Comparison of ENCODE assay signal across 24 cellular contexts in the genomic region with DNA sequence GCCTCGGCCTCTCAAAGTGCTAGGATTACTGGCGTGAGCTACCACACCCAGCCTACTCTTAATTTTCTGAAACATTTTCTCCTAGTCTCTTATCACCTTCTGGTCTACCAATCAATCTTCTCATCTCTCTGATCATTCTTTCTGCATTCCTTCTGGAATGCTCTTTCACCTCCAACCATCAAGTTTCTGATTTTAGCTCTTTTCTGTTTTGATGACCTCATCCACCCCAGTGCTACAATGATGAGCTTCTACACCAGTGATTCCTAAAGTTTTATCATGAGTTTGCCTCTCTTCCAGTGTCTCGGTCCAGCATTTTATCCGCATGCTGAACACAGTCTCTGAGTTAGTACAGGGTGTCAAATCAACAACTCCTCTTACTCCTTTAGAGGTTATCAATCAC. TPM values are rescaled to one million over a fixed set of nuclear protein-coding genes. Genes with fewer than 3 reads are reported as not detected.
DNase-seq lines count a peak whose midpoint lies in the region; ATAC-seq and TF ChIP-seq lines count a peak whose summit lies in the region.
"Had no signal": no experiment of that assay in that cellular context is flagged by ENCODE, and none has a peak within 500 bp of the region (broad histone marks: within the 10 kb centered on the region; RNA-seq: fewer than 3 reads in every experiment).

No MANE protein-coding gene starts in this region.

- no peaks in the 10 kb centered on the region for H3K9me3 Mint-ChIP-seq in activated naive CD4-positive, alpha-beta T cell treated with anti-CD3 and anti-CD28 coated beads, Interleukin-2, amount 50 U/mL, for 72 hours
- no peaks in the 10 kb centered on the region for H3K9me3 Mint-ChIP-seq in CD8-positive, alpha-beta memory T cell
- H3K9me3 Mint-ChIP-seq in progenitor cell of endocrine pancreas (ENCODE audit: low read depth): no peaks in the 10 kb centered on the region
- H3K9me3 Mint-ChIP-seq in activated T-helper 2 cell treated with anti-CD3 and anti-CD28 coated beads, Interferon-gamma antibody, Interleukin-2, Interleukin-4, amounts not matched to agents 10 μg/mL and 5 μg/mL and 100 μg/mL, durations not matched to agents 14 hours and 24 hours and 36 hours: no peaks in the 10 kb centered on the region
- H3K9me3 Mint-ChIP-seq: CD4-positive, CD25-positive, alpha-beta regulatory T cell had no signal

- H3K36me3 Mint-ChIP-seq in activated naive CD4-positive, alpha-beta T cell treated with anti-CD3 and anti-CD28 coated beads, Interleukin-2, amount 50 U/mL, for 72 hours: peaks cover 0 to 14% of the 10 kb centered on the region in 2 donors
- peaks cover 0 to 76% (median 16%) of the 10 kb centered on the region in 3 donors for H3K36me3 Mint-ChIP-seq in CD8-positive, alpha-beta memory T cell
- peaks cover 10% of the 10 kb centered on the region for H3K36me3 Mint-ChIP-seq in T-helper 17 cell (ENCODE audit: low read depth)
- peaks cover 30% of the 10 kb centered on the region for H3K36me3 Mint-ChIP-seq in progenitor cell of endocrine pancreas (ENCODE audit: insufficient read depth)
- peaks cover 44% of the 10 kb centered on the region for H3K36me3 Mint-ChIP-seq in activated T-helper 2 cell treated with anti-CD3 and anti-CD28 coated beads, Interferon-gamma antibody, Interleukin-2, Interleukin-4, amounts not matched to agents 10 μg/mL and 5 μg/mL and 100 μg/mL, durations not matched to agents 14 hours and 24 hours and 36 hours (ENCODE audit: low read depth)

- H3K27ac Mint-ChIP-seq in activated naive CD4-positive, alpha-beta T cell treated with anti-CD3 and anti-CD28 coated beads, Interleukin-2, amount 50 U/mL, for 72 hours: peak overlapping the region; percentile 1 to 31
- H3K27ac Mint-ChIP-seq in CD8-positive, alpha-beta memory T cell: peak overlapping the region in 5 of 8 donors; percentile 6 to 87 (median 32)
- H3K27ac Mint-ChIP-seq in T-helper 17 cell: peak overlapping the region; percentile 83
- peak overlapping the region; percentile 41 for H3K27ac Mint-ChIP-seq in progenitor cell of endocrine pancreas
- no peak overlapping the region for H3K27ac Mint-ChIP-seq in activated T-helper 2 cell treated with anti-CD3 and anti-CD28 coated beads, Interferon-gamma antibody, Interleukin-2, Interleukin-4, amounts not matched to agents 10 μg/mL and 5 μg/mL and 100 μg/mL, durations not matched to agents 14 hours and 24 hours and 36 hours

- no peak overlapping the region for H3K4me3 Mint-ChIP-seq in CD8-positive, alpha-beta memory T cell
- H3K4me3 Mint-ChIP-seq in T-helper 17 cell: no peak overlapping the region
- H3K4me3 Mint-ChIP-seq in progenitor cell of endocrine pancreas (ENCODE audit: low read depth): no peak overlapping the region
- H3K4me3 Mint-ChIP-seq in activated T-helper 2 cell treated with anti-CD3 and anti-CD28 coated beads, Interferon-gamma antibody, Interleukin-2, Interleukin-4, amounts not matched to agents 10 μg/mL and 5 μg/mL and 100 μg/mL, durations not matched to agents 14 hours and 24 hours and 36 hours (ENCODE audit: low read depth): no peak overlapping the region
- H3K4me3 Mint-ChIP-seq: CD4-positive, CD25-positive, alpha-beta regulatory T cell had no signal

- no peaks in the 10 kb centered on the region for H3K27me3 Mint-ChIP-seq in CD8-positive, alpha-beta memory T cell
- H3K27me3 Mint-ChIP-seq in T-helper 17 cell (no peaks in the 10 kb centered on the region), progenitor cell of endocrine pancreas (no peaks in the 10 kb centered on the region)
- no peaks in the 10 kb centered on the region for H3K27me3 Mint-ChIP-seq in activated T-helper 2 cell treated with anti-CD3 and anti-CD28 coated beads, Interferon-gamma antibody, Interleukin-2, Interleukin-4, amounts not matched to agents 10 μg/mL and 5 μg/mL and 100 μg/mL, durations not matched to agents 14 hours and 24 hours and 36 hours (ENCODE audit: low read depth)
- H3K27me3 Mint-ChIP-seq: CD4-positive, CD25-positive, alpha-beta regulatory T cell had no signal

- intact Hi-C loops in A673 (cut with micrococcal nuclease; ENCODE audit: unreplicated experiment): no loop called here
- intact Hi-C loops in activated T-helper 2 cell treated with anti-CD3 and anti-CD28 coated beads, Interferon-gamma antibody, Interleukin-2, Interleukin-4, amounts not matched to agents 10 μg/mL and 5 μg/mL and 100 μg/mL, durations not matched to agents 14 hours and 24 hours and 36 hours (cut with micrococcal nuclease): no loop called here

- TF ChIP-seq CTCF in progenitor cell of endocrine pancreas (IDR thresholded peaks at IDR 0.05; ENCODE audit: unreplicated experiment) (no peak), A673 (conservative IDR thresholded peaks at IDR 0.05; ENCODE audit: low read depth, low read length) (no peak)

- CTCF ChIA-PET in CD8-positive, alpha-beta memory T cell (lab: Charles Lee): no interaction called here
- CTCF ChIA-PET in A673 (lab: Charles Lee): no interaction called here

- BruUV-seq in A673 (replicated peaks; lab: Mats Ljungman, UMichigan): no TSS peak

- H3K4me1 Mint-ChIP-seq in CD8-positive, alpha-beta memory T cell: peaks cover 0 to 6% (median 5%) of the 10 kb centered on the region in 3 donors
- H3K4me1 Mint-ChIP-seq in T-helper 17 cell (peaks cover 10% of the 10 kb centered on the region), progenitor cell of endocrine pancreas (ENCODE audit: low read depth) (no peaks in the 10 kb centered on the region)
- peaks cover 6% of the 10 kb centered on the region for H3K4me1 Mint-ChIP-seq in activated T-helper 2 cell treated with anti-CD3 and anti-CD28 coated beads, Interferon-gamma antibody, Interleukin-2, Interleukin-4, amounts not matched to agents 10 μg/mL and 5 μg/mL and 100 μg/mL, durations not matched to agents 14 hours and 24 hours and 36 hours (ENCODE audit: low read depth)

- no peaks in the 10 kb centered on the region for H3K9me3 ChIP-seq in CD8-positive, alpha-beta memory T cell (ENCODE audit: low read length)
- no peaks in the 10 kb centered on the region for H3K9me3 ChIP-seq in T-helper 17 cell (ENCODE audit: control insufficient read depth, low read length, poor library complexity, severe bottlenecking)
- H3K9me3 ChIP-seq in A673 (ENCODE audit: low read depth, low read length, poor library complexity, severe bottlenecking): no peaks in the 10 kb centered on the region
- H3K9me3 ChIP-seq: A549, BE2C had no signal

- POLR2A ChIA-PET in CD8-positive, alpha-beta memory T cell (lab: Charles Lee): no interaction called here
- POLR2A ChIA-PET in A673 (lab: Charles Lee; ENCODE audit: low non-redundant PET): no interaction called here

- no peak overlapping the region for H3K27ac ChIP-seq in CD8-positive, alpha-beta memory T cell (ENCODE audit: low read depth, low read length)
- H3K27ac ChIP-seq in A673 (ENCODE audit: low read depth, low read length, poor library complexity, severe bottlenecking): no peak overlapping the region
- H3K27ac ChIP-seq: A549 had no signal

- no peak overlapping the region for H3K4me3 ChIP-seq in CD8-positive, alpha-beta memory T cell (ENCODE audit: low read length)
- no peak overlapping the region for H3K4me3 ChIP-seq in A673 (ENCODE audit: low read depth, low read length, poor library complexity, severe bottlenecking)
- H3K4me3 ChIP-seq: A549 had no signal

- ATAC-seq in activated naive CD4-positive, alpha-beta T cell treated with anti-CD3 and anti-CD28 coated beads, Interleukin-2, amount 50 U/mL, for 72 hours: no peak
- ATAC-seq in T-helper 17 cell: no peak
- ATAC-seq: A549, HCT116, Panc1 had no signal

- H3K4me1 ChIP-seq in CD8-positive, alpha-beta memory T cell (ENCODE audit: insufficient read depth, low read length): no peaks in the 10 kb centered on the region
- H3K4me1 ChIP-seq in A673 (ENCODE audit: insufficient read depth, low read length, poor library complexity, severe bottlenecking): no peaks in the 10 kb centered on the region
- H3K4me1 ChIP-seq: A549, BE2C had no signal

- DNase-seq in activated naive CD4-positive, alpha-beta T cell treated with anti-CD3 and anti-CD28 coated beads, Interleukin-2, amount 50 U/mL, for 72 hours (ENCODE audit: low spot score in 2 of 2): no peak
- DNase-seq in activated naive CD4-positive, alpha-beta T cell treated with Interleukin-2 at 50 U/mL for 16 hours: no peak
- DNase-seq in CD8-positive, alpha-beta memory T cell: no peak
- no peak for DNase-seq in T-helper 17 cell
- DNase-seq in progenitor cell of endocrine pancreas (ENCODE audit: low spot score, unreplicated experiment): no peak
- no peak for DNase-seq in epidermal melanocyte (ENCODE audit: insufficient read length, low spot score)
- DNase-seq in A673 (ENCODE audit: low spot score): no peak
- DNase-seq in activated T-helper 2 cell treated with anti-CD3 and anti-CD28 coated beads, Interferon-gamma antibody, Interleukin-2, Interleukin-4, amounts not matched to agents 10 μg/mL and 5 μg/mL and 100 μg/mL, durations not matched to agents 14 hours and 24 hours and 36 hours (ENCODE audit: low spot score): no peak
- DNase-seq: BE2C; CD4-positive, CD25-positive, alpha-beta regulatory T cell; DMS53; GDM1; GOT3; IMR-90; NCI-H1105 treated with DMSO at 0.1 percent for 48 hours; NCI-H1694; NCI-H2081; NCI-H2171; NCI-H524 treated with DMSO at 0.1 percent for 48 hours; NCI-H82; SIG-M5 had no signal

- no peaks in the 10 kb centered on the region for H3K27me3 ChIP-seq in CD8-positive, alpha-beta memory T cell (ENCODE audit: insufficient read depth, low read length, poor library complexity, severe bottlenecking)
- no peaks in the 10 kb centered on the region for H3K27me3 ChIP-seq in A673 (replicated peaks; ENCODE audit: insufficient read depth, low read depth, low read length, poor library complexity)
- H3K27me3 ChIP-seq: BE2C had no signal

- H3K36me3 ChIP-seq in CD8-positive, alpha-beta memory T cell (ENCODE audit: insufficient read depth, low read length): peaks cover 30% of the 10 kb centered on the region
- H3K36me3 ChIP-seq in A673 (ENCODE audit: insufficient read depth, low read length, poor library complexity, severe bottlenecking): peaks cover 59% of the 10 kb centered on the region

RNA-seq across cellular contexts. Expression of a gene that starts 31.5 kb away (rescaled TPM):
- total RNA-seq in activated naive CD4-positive, alpha-beta T cell treated with anti-CD3 and anti-CD28 coated beads, Interleukin-2, amount 50 U/mL, for 72 hours: 100 to 1,000 TPM; 711 to 815 TPM
- total RNA-seq in CD8-positive, alpha-beta memory T cell: 100 to 1,000 TPM; 926 to 930 TPM
- polyA plus RNA-seq in CD8-positive, alpha-beta memory T cell: 286 TPM
- total RNA-seq in T-helper 17 cell (100 to 1,000 TPM; 219 to 256 TPM), progenitor cell of endocrine pancreas (318 and 358 TPM in 2 replicates), A673 (2021) (776 and 780 TPM in 2 replicates)
- total RNA-seq in activated T-helper 2 cell treated with anti-CD3 and anti-CD28 coated beads, Interferon-gamma antibody, Interleukin-2, Interleukin-4, amounts not matched to agents 10 μg/mL and 5 μg/mL and 100 μg/mL, durations not matched to agents 14 hours and 24 hours and 36 hours: 708 and 735 TPM in 2 replicates

RNA-seq across cellular contexts. Expression of a gene that starts 44.4 kb away (rescaled TPM):
- total RNA-seq in activated naive CD4-positive, alpha-beta T cell treated with anti-CD3 and anti-CD28 coated beads, Interleukin-2, amount 50 U/mL, for 72 hours: 100 to 1,000 TPM; 100 to 282 TPM
- total RNA-seq in CD8-positive, alpha-beta memory T cell: 100 to 1,000 TPM; 401 to 404 TPM
- 61.2 TPM for polyA plus RNA-seq in CD8-positive, alpha-beta memory T cell
- total RNA-seq in T-helper 17 cell (10 to 100 TPM; 17.2 to 19.9 TPM), progenitor cell of endocrine pancreas (96.5 and 106 TPM in 2 replicates), A673 (2021) (445 and 498 TPM in 2 replicates)
- total RNA-seq in activated T-helper 2 cell treated with anti-CD3 and anti-CD28 coated beads, Interferon-gamma antibody, Interleukin-2, Interleukin-4, amounts not matched to agents 10 μg/mL and 5 μg/mL and 100 μg/mL, durations not matched to agents 14 hours and 24 hours and 36 hours: 360 and 373 TPM in 2 replicates
